Comparison of ENCODE assay signal across 17 cellular contexts in the genomic region with DNA sequence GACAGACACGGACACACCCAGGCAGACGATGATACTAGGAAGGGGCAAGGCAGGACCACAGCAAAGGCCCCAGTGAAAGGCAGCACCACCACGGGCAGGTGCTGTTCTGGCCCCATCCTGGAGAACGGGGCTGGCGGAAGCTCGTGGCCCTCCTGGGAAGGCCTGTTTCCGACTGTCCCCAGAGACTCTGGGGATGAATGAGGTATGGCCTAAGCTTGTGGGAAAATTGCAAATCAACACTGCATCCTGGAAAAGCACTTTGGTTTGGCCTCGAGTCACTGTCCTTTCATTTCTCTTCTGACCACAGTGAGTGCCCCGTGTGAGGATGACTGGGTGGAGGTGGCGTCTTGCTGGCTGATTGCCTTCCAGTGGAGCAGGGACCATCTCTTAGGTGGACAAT.
"Had no signal": no experiment of that assay in that cellular context is flagged by ENCODE, and none has a peak within 500 bp of the region (broad histone marks: within the 10 kb centered on the region; RNA-seq: fewer than 3 reads in every experiment).

No MANE protein-coding gene starts in this region.

- FAIRE-seq: islet of Langerhans, TTC549 had no signal

- DNase-seq: activated B cell treated with CpG ODN at 0.5 μM for 24 hours; activated CD4-positive, alpha-beta T cell treated with anti-CD3 and anti-CD28 coated beads, Interleukin-2, amount 10 ng/mL, durations not matched to agents 24 days and 14 days; activated CD8-positive, alpha-beta T cell treated with anti-CD3 and anti-CD28 coated beads, Interleukin-2, amount 10 ng/mL, durations not matched to agents 7 days and 5 days; activated naive CD4-positive, alpha-beta T cell treated with anti-CD3 and anti-CD28 coated beads, Interleukin-2, amount 50 U/mL, for 16 hours; activated T-cell treated with anti-CD3 and anti-CD28 coated beads for 4 hours; amniotic stem cell; dorsolateral prefrontal cortex; erythroblast; heart right ventricle; left ventricle myocardium inferior; natural killer cell; stimulated activated CD4-positive, alpha-beta T cell treated with anti-CD3 and anti-CD28 coated beads, Interleukin-4, amount 100 ng/mL, for 1 hour; stimulated activated naive CD4-positive, alpha-beta T cell treated with Interleukin-2 at 50 U/mL for 16 hours; SW 1271 had no signal

- H3K4me3 ChIP-seq: dorsolateral prefrontal cortex, gastroesophageal sphincter, heart right ventricle, left ventricle myocardium inferior had no signal

- H3K27ac ChIP-seq: gastroesophageal sphincter, heart right ventricle, left ventricle myocardium inferior had no signal

- H3K36me3 ChIP-seq: gastroesophageal sphincter, heart right ventricle, left ventricle myocardium inferior had no signal

- ATAC-seq: activated CD8-positive, alpha-beta T cell treated with anti-CD3 and anti-CD28 coated beads, Interleukin-2, amount 10 ng/mL, durations not matched to agents 7 days and 5 days; gastroesophageal sphincter; heart right ventricle; natural killer cell had no signal

- H3K27me3 ChIP-seq: dorsolateral prefrontal cortex, gastroesophageal sphincter, heart right ventricle had no signal

- H3K9me3 ChIP-seq: gastroesophageal sphincter, heart right ventricle, left ventricle myocardium inferior had no signal
